18 cellular contexts compared by ENCODE assay signal in the genomic region with DNA sequence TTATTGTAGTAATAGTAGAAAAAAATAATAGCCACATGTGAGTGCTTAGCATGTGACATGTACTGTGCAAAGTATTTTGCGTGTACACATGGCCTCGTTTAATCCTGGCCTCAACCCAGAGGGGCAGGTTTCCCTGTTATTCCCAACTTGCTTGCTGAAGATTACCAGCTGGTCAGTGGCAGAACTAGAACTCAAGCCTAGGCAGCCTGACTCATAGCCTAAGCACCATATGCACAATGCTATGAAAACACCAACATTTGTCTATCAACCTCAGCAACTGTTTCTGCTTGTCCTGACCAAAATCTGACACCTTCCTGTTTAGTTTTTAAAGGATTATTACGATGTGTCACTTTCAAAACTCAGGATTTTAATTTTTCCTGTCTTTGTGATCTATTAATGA.
DNase-seq lines count a peak whose midpoint lies in the region; ATAC-seq and TF ChIP-seq lines count a peak whose summit lies in the region.
"Had no signal": no experiment of that assay in that cellular context is flagged by ENCODE, and none has a peak within 500 bp of the region (broad histone marks: within the 10 kb centered on the region; RNA-seq: fewer than 3 reads in every experiment).

No MANE protein-coding gene starts in this region.

- H3K27me3 ChIP-seq in uterus: no peaks in the 10 kb centered on the region
- no peaks in the 10 kb centered on the region for H3K27me3 ChIP-seq in testis

- DNase-seq in DMS 273 (lab: John Stamatoyannopoulos, UW; ENCODE audit: unreplicated experiment): peak; percentile 38
- DNase-seq in DMS 273 treated with DMSO at 0.1 percent for 48 hours (lab: John Stamatoyannopoulos, UW): no peak
- DNase-seq in dermis blood vessel endothelial cell: peak; percentile 40
- DNase-seq in iris pigment epithelial cell (ENCODE audit: low read depth): peak; percentile 27
- DNase-seq in uterus: no peak
- DNase-seq in testis: no peak
- DNase-seq in MV-4-11 (lab: John Stamatoyannopoulos, UW): no peak
- DNase-seq: Kasumi-1, NCI-H1417, NCI-H1930, NCI-H2171 treated with DMSO at 0.1 percent for 48 hours, NCI-H446 treated with DMSO at 0.1 percent for 48 hours, NCI-H748 treated with DMSO at 0.1 percent for 48 hours, OCI-M1, SHP77 treated with DMSO at 0.1 percent for 48 hours had no signal

- H3K4me3 ChIP-seq in uterus (no peak overlapping the region), testis (no peak overlapping the region)
- H3K4me3 ChIP-seq: BLaER1 treated with 17β-estradiol and CSF1 and Interleukin-3, amounts not matched to agents 10 nM and 100 nM had no signal

- no peak for TF ChIP-seq CTCF in uterus (IDR thresholded peaks at IDR 0.05)
- TF ChIP-seq CTCF in testis (IDR thresholded peaks at IDR 0.05): no peak

- H3K36me3 ChIP-seq in uterus (no peaks in the 10 kb centered on the region), testis (ENCODE audit: low read depth, missing control alignments) (no peaks in the 10 kb centered on the region)

- intact Hi-C loops in uterus (cut with DNase I; ENCODE audit: low total_unique reads): no loop called here
- intact Hi-C loops in testis (cut with DNase I; ENCODE audit: low total_unique reads): no loop called here

- ATAC-seq in HG02678 (IDR thresholded peaks at IDR 0.05; ENCODE audit: unreplicated experiment): no peak

- H3K4me1 ChIP-seq in uterus (no peaks in the 10 kb centered on the region), testis (no peaks in the 10 kb centered on the region)

- no peaks in the 10 kb centered on the region for H3K9me3 ChIP-seq in uterus
- no peaks in the 10 kb centered on the region for H3K9me3 ChIP-seq in testis

- 80 to 88% methylated on average over 3 of the region's 3 CpGs for WGBS in testis, 2 donors

- TF ChIP-seq POLR2A in uterus (IDR thresholded peaks at IDR 0.05): no peak
- no peak for TF ChIP-seq POLR2A in testis (IDR thresholded peaks at IDR 0.05)

- H3K27ac ChIP-seq in uterus (no peak overlapping the region), testis (no peak overlapping the region)
- H3K27ac ChIP-seq: 22Rv1; BLaER1 treated with 17β-estradiol and CSF1 and Interleukin-3, amounts not matched to agents 10 nM and 100 nM had no signal

Comparison
In these comparisons a context has a peak if more than half of its experiments do, and no peak if none do; other contexts are left out.
1. DNase-seq: peak in DMS 273 (single experiment), dermis blood vessel endothelial cell (single experiment) and iris pigment epithelial cell (single experiment); none in DMS 273 treated with DMSO at 0.1 percent for 48 hours (single experiment), uterus (0 of 2), testis (single experiment) and MV-4-11 (single experiment).